14 cellular contexts compared by ENCODE assay signal in the genomic region with DNA sequence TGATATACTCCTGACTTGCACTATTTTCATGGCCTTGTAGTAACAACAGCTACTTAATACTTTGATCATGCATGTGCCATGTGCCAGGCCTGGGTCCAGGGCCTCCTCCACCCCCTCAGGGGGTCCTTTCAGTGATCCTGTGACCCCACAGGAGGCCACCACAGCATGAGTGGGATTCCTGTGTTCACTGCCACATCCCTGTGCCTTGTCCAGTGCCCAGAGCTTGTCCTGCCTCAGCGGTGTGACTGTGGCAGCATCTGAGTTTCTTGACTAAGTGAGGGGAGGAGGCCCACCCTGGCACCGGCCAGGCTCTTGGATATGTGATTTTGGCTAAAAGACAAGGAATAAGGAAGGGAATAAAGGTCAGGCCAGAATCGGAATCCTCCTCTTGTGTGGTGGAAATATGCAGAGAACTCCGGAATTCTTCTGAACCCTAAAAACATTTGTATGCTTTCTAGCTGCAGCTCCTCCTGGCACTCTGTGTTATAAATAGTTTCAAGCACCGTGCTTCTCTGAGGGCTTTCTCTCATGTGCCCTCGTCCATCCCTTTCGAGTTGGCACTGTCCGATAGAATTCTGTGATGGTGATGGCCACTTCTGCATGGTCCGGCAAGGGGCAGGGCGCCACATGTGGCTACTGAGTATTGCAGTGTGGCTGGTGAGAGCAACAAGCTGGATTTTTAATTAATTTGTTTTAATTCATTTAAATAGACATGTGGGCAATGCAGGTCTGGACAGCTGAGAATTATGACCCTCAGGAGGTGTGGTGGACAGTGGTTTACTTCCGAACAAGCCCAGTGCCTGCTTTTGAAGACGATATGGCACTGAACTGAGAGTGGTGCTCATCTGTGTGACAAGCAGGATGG. TPM values are rescaled to one million over a fixed set of nuclear protein-coding genes. Genes with fewer than 3 reads are reported as not detected.
A peak's percentile ranks its signal among the peaks of the same experiment; 100 is the strongest.
DNase-seq lines count a peak whose midpoint lies in the region; ATAC-seq and TF ChIP-seq lines count a peak whose summit lies in the region.
"Had no signal": no experiment of that assay in that cellular context is flagged by ENCODE, and none has a peak within 500 bp of the region (broad histone marks: within the 10 kb centered on the region; RNA-seq: fewer than 3 reads in every experiment).

No MANE protein-coding gene starts in this region.

- H3K23ac ChIP-seq in trophoblast cell (ENCODE audit: low read length) = no peak overlapping the region

- H3K79me2 ChIP-seq in PC-3 (ENCODE audit: low read length) = peaks cover 60% of the 10 kb centered on the region
- H3K79me2 ChIP-seq in smooth muscle cell (ENCODE audit: low read depth) = peaks cover 38% of the 10 kb centered on the region
- no peaks in the 10 kb centered on the region for H3K79me2 ChIP-seq in trophoblast cell (ENCODE audit: control insufficient read depth, insufficient read depth, low read length, poor library complexity)

- ATAC-seq in PC-3 = no peak

- H3K9me3 Mint-ChIP-seq in activated CD4-positive, alpha-beta T cell treated with anti-CD3 and anti-CD28 coated beads, Interleukin-2, amount 10 ng/mL, durations not matched to agents 24 days and 14 days = no peaks in the 10 kb centered on the region
- H3K9me3 Mint-ChIP-seq in activated CD4-positive, alpha-beta T cell treated with anti-CD3 and anti-CD28 coated beads, Interleukin-2, amount 10 ng/mL, durations not matched to agents 7 days and 5 days = no peaks in the 10 kb centered on the region
- H3K9me3 Mint-ChIP-seq: activated CD4-positive, alpha-beta memory T cell treated with anti-CD3 and anti-CD28 coated beads, Interleukin-2, amount 10 ng/mL, durations not matched to agents 7 days and 5 days had no signal

- intact Hi-C loops in activated CD4-positive, alpha-beta T cell treated with anti-CD3 and anti-CD28 coated beads, Interleukin-2, amount 10 ng/mL, durations not matched to agents 24 days and 14 days (cut with micrococcal nuclease) = loop anchor here (1.0 to 10.0 kb wide), 2 partner anchors 111 to 1250 kb away; no protein-coding TSS in a partner anchor
- intact Hi-C loops in PC-3 (cut with micrococcal nuclease) (loop anchor here (1.0 to 10.0 kb wide), 4 partner anchors 32 to 370 kb away; a partner anchor contains a TSS), spleen (cut with DNase I; ENCODE audit: low total_unique reads) (loop anchor here (10.0 kb wide), 1 partner anchor 370 kb away; a partner anchor contains a TSS)

- no peak overlapping the region for H3K14ac ChIP-seq in trophoblast cell (ENCODE audit: low read length)

- no peak overlapping the region for H3K4me3 ChIP-seq in PC-3 (ENCODE audit: low read length)
- H3K4me3 ChIP-seq in cardiac muscle cell = no peak overlapping the region
- no peak overlapping the region for H3K4me3 ChIP-seq in spleen
- no peak overlapping the region for H3K4me3 ChIP-seq in smooth muscle cell
- H3K4me3 ChIP-seq in trophoblast cell (ENCODE audit: low read depth, low read length) = no peak overlapping the region
- H3K4me3 ChIP-seq: SJSA1, stomach had no signal

- H3K27me3 Mint-ChIP-seq in activated CD4-positive, alpha-beta T cell treated with anti-CD3 and anti-CD28 coated beads, Interleukin-2, amount 10 ng/mL, durations not matched to agents 24 days and 14 days = no peaks in the 10 kb centered on the region
- no peaks in the 10 kb centered on the region for H3K27me3 Mint-ChIP-seq in activated CD4-positive, alpha-beta T cell treated with anti-CD3 and anti-CD28 coated beads, Interleukin-2, amount 10 ng/mL, durations not matched to agents 7 days and 5 days
- H3K27me3 Mint-ChIP-seq: activated CD4-positive, alpha-beta memory T cell treated with anti-CD3 and anti-CD28 coated beads, Interleukin-2, amount 10 ng/mL, durations not matched to agents 7 days and 5 days; activated naive CD8-positive, alpha-beta T cell had no signal

- H2BK5ac ChIP-seq in trophoblast cell (ENCODE audit: low read depth, low read length, poor library complexity) = no peak overlapping the region

- no peak overlapping the region for H4K8ac ChIP-seq in trophoblast cell (ENCODE audit: low read depth, low read length)

- WGBS in spleen, 5 donors = 77 to 88% (median 83%) methylated on average over 12 of the region's 12 CpGs
- 95% methylated on average over 12 of the region's 12 CpGs for WGBS in smooth muscle cell (ENCODE audit: low lambda C conversion rate)
- no CpG with 5 or more reads among the region's 12 CpGs for WGBS in trophoblast cell (ENCODE audit: extremely low coverage, insufficient coverage, insufficient read length)

- H3K4me2 ChIP-seq in PC-3 (ENCODE audit: low read length) = 0 out of 2 replicates have a peak overlapping the region, but pooled peaks have one; percentile 6
- H3K4me2 ChIP-seq in smooth muscle cell = no peak overlapping the region
- no peak overlapping the region for H3K4me2 ChIP-seq in trophoblast cell (ENCODE audit: low read length)

- H3K9me3 ChIP-seq in PC-3 (ENCODE audit: low read length) = no peaks in the 10 kb centered on the region
- no peaks in the 10 kb centered on the region for H3K9me3 ChIP-seq in cardiac muscle cell (ENCODE audit: low read depth)
- H3K9me3 ChIP-seq in spleen = no peaks in the 10 kb centered on the region
- no peaks in the 10 kb centered on the region for H3K9me3 ChIP-seq in smooth muscle cell (replicated peaks; ENCODE audit: low read depth)
- H3K9me3 ChIP-seq in trophoblast cell (ENCODE audit: insufficient read depth, low read depth, low read length) = no peaks in the 10 kb centered on the region
- H3K9me3 ChIP-seq: SJSA1, stomach had no signal

- no peak for TF ChIP-seq POLR2A in spleen (IDR thresholded peaks at IDR 0.05)

- BruUV-seq in PC-3 (replicated peaks; lab: Mats Ljungman, UMichigan) = no TSS peak

- H3K27ac ChIP-seq in PC-3 (ENCODE audit: low read length) (no peak overlapping the region), cardiac muscle cell (peak overlapping the region; percentile 30), spleen (peak overlapping the region in 2 of 8 donors; percentile 0 to 15), smooth muscle cell (ENCODE audit: low read depth) (no peak overlapping the region), trophoblast cell (ENCODE audit: low read depth, low read length) (no peak overlapping the region)
- H3K27ac ChIP-seq: SJSA1 had no signal

- no peak overlapping the region for H4K91ac ChIP-seq in trophoblast cell (ENCODE audit: low read depth, low read length)

- H2AK5ac ChIP-seq in trophoblast cell (ENCODE audit: low read length) = no peak overlapping the region

- no peak for DNase-seq in activated CD4-positive, alpha-beta T cell treated with anti-CD3 and anti-CD28 coated beads, Interleukin-2, amount 10 ng/mL, durations not matched to agents 24 days and 14 days
- no peak for DNase-seq in activated CD4-positive, alpha-beta T cell treated with anti-CD3 and anti-CD28 coated beads, Interleukin-2, amount 10 ng/mL, durations not matched to agents 7 days and 5 days
- no peak for DNase-seq in PC-3
- no peak for DNase-seq in cardiac muscle cell (ENCODE audit: low read depth in 1 of 2, low spot score in 1 of 2)
- DNase-seq in spleen = peak; percentile 61
- no peak for DNase-seq in smooth muscle cell (lab: John Stamatoyannopoulos, UW; ENCODE audit: unreplicated experiment)
- no peak for DNase-seq in NCI-H526 (lab: John Stamatoyannopoulos, UW)
- DNase-seq in trophoblast cell = no peak
- DNase-seq: 8988T; activated CD4-positive, alpha-beta memory T cell treated with anti-CD3 and anti-CD28 coated beads, Interleukin-2, amount 10 ng/mL, durations not matched to agents 7 days and 5 days; cerebellar nuclear complex; stomach had no signal

- CTCF ChIA-PET in activated CD4-positive, alpha-beta T cell treated with anti-CD3 and anti-CD28 coated beads, Interleukin-2, amount 10 ng/mL, durations not matched to agents 7 days and 5 days (lab: Charles Lee) = interaction anchor here (0.6 to 1.8 kb wide), 9 partner anchors 9 to 465 kb away, joined by 3 to 12 read pairs (median 4); no protein-coding TSS in a partner anchor
- CTCF ChIA-PET in PC-3 (lab: Charles Lee) = interaction anchor here (0.6 to 1.2 kb wide), 3 partner anchors 111 to 169 kb away, joined by 3 to 4 read pairs (median 4); no protein-coding TSS in a partner anchor

- no peak overlapping the region for H3K4ac ChIP-seq in trophoblast cell (ENCODE audit: low read depth, low read length)

- H3K36me3 ChIP-seq in PC-3 (ENCODE audit: low read depth, low read length) (peaks cover 82% of the 10 kb centered on the region), cardiac muscle cell (peaks cover 15% of the 10 kb centered on the region), spleen (peaks cover 0 to 100% (median 59%) of the 10 kb centered on the region in 6 donors), smooth muscle cell (ENCODE audit: low read depth) (peaks cover 7% of the 10 kb centered on the region), trophoblast cell (ENCODE audit: control insufficient read depth in 1 of 2, insufficient read depth in 2 of 2, low read length in 2 of 2) (peaks cover 40 to 59% of the 10 kb centered on the region in 2 experiments)

- POLR2A ChIA-PET in activated CD4-positive, alpha-beta T cell treated with anti-CD3 and anti-CD28 coated beads, Interleukin-2, amount 10 ng/mL, durations not matched to agents 7 days and 5 days (lab: Charles Lee) = no interaction called here
- POLR2A ChIA-PET in PC-3 (lab: Charles Lee; ENCODE audit: unreplicated experiment) = interaction anchor here (0.6 to 0.7 kb wide), 2 partner anchors 8 to 132 kb away, joined by 3 read pairs; no protein-coding TSS in a partner anchor

- H3K27me3 ChIP-seq in PC-3 (ENCODE audit: low read length) = no peaks in the 10 kb centered on the region
- no peaks in the 10 kb centered on the region for H3K27me3 ChIP-seq in cardiac muscle cell
- H3K27me3 ChIP-seq in spleen (replicated peaks in 1 of 7) = no peaks in the 10 kb centered on the region
- H3K27me3 ChIP-seq in smooth muscle cell (ENCODE audit: low read depth) = no peaks in the 10 kb centered on the region
- no peaks in the 10 kb centered on the region for H3K27me3 ChIP-seq in trophoblast cell (ENCODE audit: insufficient read depth, low read length)
- H3K27me3 ChIP-seq: SJSA1, stomach had no signal

- H3F3A ChIP-seq in PC-3 (ENCODE audit: low read length, unreplicated experiment) (no peaks in the 10 kb centered on the region), smooth muscle cell (ENCODE audit: low read depth) (peaks cover 4% of the 10 kb centered on the region)

- H3K9ac ChIP-seq in PC-3 (ENCODE audit: low read length) (no peak overlapping the region), smooth muscle cell (ENCODE audit: low read depth) (no peak overlapping the region), trophoblast cell (ENCODE audit: low read length) (no peak overlapping the region)

- H3K27ac Mint-ChIP-seq in activated CD4-positive, alpha-beta T cell treated with anti-CD3 and anti-CD28 coated beads, Interleukin-2, amount 10 ng/mL, durations not matched to agents 24 days and 14 days = peak overlapping the region; percentile 51
- no peak overlapping the region for H3K27ac Mint-ChIP-seq in activated CD4-positive, alpha-beta T cell treated with anti-CD3 and anti-CD28 coated beads, Interleukin-2, amount 10 ng/mL, durations not matched to agents 7 days and 5 days
- H3K27ac Mint-ChIP-seq: activated CD4-positive, alpha-beta memory T cell treated with anti-CD3 and anti-CD28 coated beads, Interleukin-2, amount 10 ng/mL, durations not matched to agents 7 days and 5 days; activated naive CD8-positive, alpha-beta T cell had no signal

- no peak overlapping the region for H2BK12ac ChIP-seq in trophoblast cell (ENCODE audit: low read length)

- H2BK120ac ChIP-seq in trophoblast cell (ENCODE audit: insufficient read depth, low read length, poor library complexity) = no peak overlapping the region

- no peak overlapping the region for H2AFZ ChIP-seq in PC-3 (ENCODE audit: low read length)
- H2AFZ ChIP-seq in smooth muscle cell (ENCODE audit: low read depth) = no peak overlapping the region
- H2AFZ ChIP-seq in trophoblast cell (ENCODE audit: insufficient read depth, low read length, poor library complexity) = no peak overlapping the region

- H4K12ac ChIP-seq in trophoblast cell (ENCODE audit: low read depth, low read length) = no peak overlapping the region

- no peaks in the 10 kb centered on the region for H3K79me1 ChIP-seq in trophoblast cell (ENCODE audit: low read length)

- H3K4me1 ChIP-seq in PC-3 (ENCODE audit: insufficient read depth, low read length) (peaks cover 5% of the 10 kb centered on the region), cardiac muscle cell (ENCODE audit: low read depth) (no peaks in the 10 kb centered on the region), spleen (peaks cover 0 to 12% (median 6%) of the 10 kb centered on the region in 6 donors), smooth muscle cell (ENCODE audit: low read depth) (no peaks in the 10 kb centered on the region), trophoblast cell (ENCODE audit: control insufficient read depth in 1 of 2, insufficient read depth in 2 of 2, low read length in 2 of 2) (no peaks in the 10 kb centered on the region)

- TF ChIP-seq CTCF in PC-3 (conservative IDR thresholded peaks at IDR 0.05; ENCODE audit: low read depth, low read length) (no peak), cardiac muscle cell (IDR thresholded peaks at IDR 0.05; ENCODE audit: low read depth, low read length) (no peak), spleen (IDR thresholded peaks at IDR 0.05 in 8 of 11, conservative IDR thresholded peaks at IDR 0.05 in 3 of 11) (no peak), smooth muscle cell (IDR thresholded peaks at IDR 0.05; ENCODE audit: borderline replicate concordance, insufficient read depth, poor library complexity, severe bottlenecking) (no peak)

- H4K20me1 ChIP-seq in PC-3 (ENCODE audit: low read length) (peaks cover 30% of the 10 kb centered on the region), smooth muscle cell (ENCODE audit: low read depth) (peaks cover 94% of the 10 kb centered on the region)

- H3K9me2 ChIP-seq in PC-3 (replicated peaks; ENCODE audit: low read length) = no peaks in the 10 kb centered on the region

- H3K18ac ChIP-seq in trophoblast cell (ENCODE audit: low read length) = no peak overlapping the region

- H3K4me3 Mint-ChIP-seq in activated CD4-positive, alpha-beta T cell treated with anti-CD3 and anti-CD28 coated beads, Interleukin-2, amount 10 ng/mL, durations not matched to agents 24 days and 14 days = no peak overlapping the region
- no peak overlapping the region for H3K4me3 Mint-ChIP-seq in activated CD4-positive, alpha-beta T cell treated with anti-CD3 and anti-CD28 coated beads, Interleukin-2, amount 10 ng/mL, durations not matched to agents 7 days and 5 days
- H3K4me3 Mint-ChIP-seq: activated CD4-positive, alpha-beta memory T cell treated with anti-CD3 and anti-CD28 coated beads, Interleukin-2, amount 10 ng/mL, durations not matched to agents 7 days and 5 days; activated naive CD8-positive, alpha-beta T cell had no signal

- peaks cover 11% of the 10 kb centered on the region for H3K4me1 Mint-ChIP-seq in activated CD4-positive, alpha-beta T cell treated with anti-CD3 and anti-CD28 coated beads, Interleukin-2, amount 10 ng/mL, durations not matched to agents 24 days and 14 days
- no peaks in the 10 kb centered on the region for H3K4me1 Mint-ChIP-seq in activated CD4-positive, alpha-beta T cell treated with anti-CD3 and anti-CD28 coated beads, Interleukin-2, amount 10 ng/mL, durations not matched to agents 7 days and 5 days

- H3K36me3 Mint-ChIP-seq in activated CD4-positive, alpha-beta T cell treated with anti-CD3 and anti-CD28 coated beads, Interleukin-2, amount 10 ng/mL, durations not matched to agents 24 days and 14 days (ENCODE audit: low read depth) = peaks cover 50% of the 10 kb centered on the region
- peaks cover 50% of the 10 kb centered on the region for H3K36me3 Mint-ChIP-seq in activated CD4-positive, alpha-beta T cell treated with anti-CD3 and anti-CD28 coated beads, Interleukin-2, amount 10 ng/mL, durations not matched to agents 7 days and 5 days (ENCODE audit: low read depth)

RNA-seq across cellular contexts. Expression of a gene that starts 31.8 kb away (rescaled TPM):
- 38.8 and 43.4 TPM in 2 replicates for total RNA-seq in activated CD4-positive, alpha-beta T cell treated with anti-CD3 and anti-CD28 coated beads, Interleukin-2, amount 10 ng/mL, durations not matched to agents 24 days and 14 days
- 10 to 100 TPM; 37.4 to 41.9 TPM for total RNA-seq in activated CD4-positive, alpha-beta T cell treated with anti-CD3 and anti-CD28 coated beads, Interleukin-2, amount 10 ng/mL, durations not matched to agents 7 days and 5 days
- total RNA-seq in PC-3 (2014; rRNA removed) = 39.3 and 42.4 TPM in 2 replicates
- total RNA-seq in cardiac muscle cell = 10.1 and 27.0 TPM in 2 replicates
- 6.7 and 10.9 TPM in 2 replicates for polyA plus RNA-seq in cardiac muscle cell
- 10 to 100 TPM; 26.3 to 44.8 (median 37.0) TPM for total RNA-seq in spleen
- polyA plus RNA-seq in spleen = 10 to 100 TPM in 2 of 3 donors, 1 to 10 TPM in 1; 7.1 to 16.5 (median 12.9) TPM
- 16.2 and 16.9 TPM in 2 replicates for total RNA-seq in smooth muscle cell
- 10.0 and 10.4 TPM in 2 replicates for polyA plus RNA-seq in smooth muscle cell
- polyA plus RNA-seq in trophoblast cell (2013) = 27.5 and 27.8 TPM in 2 replicates
